8 cellular contexts compared by ENCODE assay signal in the genomic region with DNA sequence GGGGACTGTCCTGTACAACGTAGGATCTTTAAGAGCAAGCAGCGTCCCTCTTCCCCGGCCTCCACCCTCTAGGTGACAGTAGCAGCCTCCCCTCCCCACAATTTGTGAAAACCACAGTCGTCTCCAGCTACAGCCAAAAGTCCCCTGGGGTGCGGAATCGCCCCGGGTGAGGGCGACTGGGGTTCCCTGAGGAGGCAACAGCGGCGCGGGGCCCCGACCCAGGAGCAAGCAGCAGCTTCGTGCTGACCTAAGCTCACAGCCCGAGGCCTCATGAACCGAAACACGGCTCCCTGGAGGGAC. TPM values are rescaled to one million over a fixed set of nuclear protein-coding genes. Genes with fewer than 3 reads are reported as not detected.
DNase-seq lines count a peak whose midpoint lies in the region; ATAC-seq and TF ChIP-seq lines count a peak whose summit lies in the region.

No MANE protein-coding gene starts in this region.

- H3K4me1 ChIP-seq in OCI-LY1 (ENCODE audit: insufficient read depth, low read length, severe bottlenecking) = peaks cover 9% of the 10 kb centered on the region
- no peaks in the 10 kb centered on the region for H3K4me1 ChIP-seq in endodermal cell (ENCODE audit: control insufficient read depth, insufficient read depth, low read length)
- H3K4me1 ChIP-seq in neuronal stem cell (ENCODE audit: control insufficient read depth in 2 of 2, insufficient read depth in 1 of 2, low read depth in 1 of 2, low read length in 2 of 2) = peaks cover 0 to 2% of the 10 kb centered on the region in 2 donors

- H3K27me3 ChIP-seq in OCI-LY1 (ENCODE audit: insufficient read depth, low read length) (no peaks in the 10 kb centered on the region), endodermal cell (ENCODE audit: control insufficient read depth, insufficient read depth, low read length, poor library complexity, severe bottlenecking) (no peaks in the 10 kb centered on the region), neuronal stem cell (ENCODE audit: control insufficient read depth in 3 of 3, insufficient read depth in 3 of 3, low read depth in 1 of 3, low read length in 3 of 3) (no peaks in the 10 kb centered on the region)

- peak overlapping the region; percentile 23 for H3K4ac ChIP-seq in neuronal stem cell (ENCODE audit: low read length)

- peak overlapping the region; percentile 94 for H2BK5ac ChIP-seq in neuronal stem cell (ENCODE audit: low read length)

- H3K4me3 ChIP-seq in OCI-LY1 (ENCODE audit: low read depth, low read length, poor library complexity, severe bottlenecking) (peak overlapping the region; percentile 75), endodermal cell (ENCODE audit: low read length) (peak overlapping the region; percentile 77), neuronal stem cell (ENCODE audit: low read length in 2 of 2) (peak overlapping the region; percentile 74 to 94)

- peak; percentile 47 for DNase-seq in GM10266 (ENCODE audit: extremely low spot score)
- DNase-seq in endodermal cell = no peak
- no peak for DNase-seq in neuronal stem cell (ENCODE audit: low spot score)
- DNase-seq in ecto neural progenitor cell (ENCODE audit: low spot score) = no peak

- H3K36me3 ChIP-seq in OCI-LY1 (ENCODE audit: insufficient read depth, low read length) (peaks cover 4% of the 10 kb centered on the region; the same call in 1 of the 2 replicates), endodermal cell (ENCODE audit: control insufficient read depth, insufficient read depth, low read length) (peaks cover 3% of the 10 kb centered on the region), neuronal stem cell (replicated peaks in 1 of 2; ENCODE audit: control insufficient read depth in 2 of 2, insufficient read depth in 2 of 2, low read length in 2 of 2) (peaks cover 9 to 27% of the 10 kb centered on the region in 2 donors)

- H3K14ac ChIP-seq in neuronal stem cell (ENCODE audit: low read length) = peak overlapping the region; percentile 63

- no peaks in the 10 kb centered on the region for H3K9me2 ChIP-seq in OCI-LY1 (ENCODE audit: low read depth, low read length)

- no peak overlapping the region for H4K8ac ChIP-seq in neuronal stem cell (ENCODE audit: low read depth, low read length)

- H2BK120ac ChIP-seq in neuronal stem cell (ENCODE audit: low read depth, low read length) = no peak overlapping the region

- no peaks in the 10 kb centered on the region for H3K79me2 ChIP-seq in OCI-LY1 (ENCODE audit: insufficient read depth, low read length)

- H3K4me3 Mint-ChIP-seq in endodermal cell = peak overlapping the region; percentile 62

- H3K9me3 ChIP-seq in OCI-LY1 (ENCODE audit: low read length) = no peaks in the 10 kb centered on the region
- peaks cover 52% of the 10 kb centered on the region for H3K9me3 ChIP-seq in endodermal cell (ENCODE audit: control insufficient read depth, low read length)
- peaks cover 5 to 6% of the 10 kb centered on the region in 2 donors for H3K9me3 ChIP-seq in neuronal stem cell (replicated peaks in 1 of 2; ENCODE audit: control insufficient read depth in 2 of 2, insufficient read depth in 1 of 2, low read depth in 1 of 2, low read length in 2 of 2)

- ATAC-seq in GM21786 (IDR thresholded peaks at IDR 0.05; ENCODE audit: unreplicated experiment) (peak; percentile 5), HG03097 (IDR thresholded peaks at IDR 0.05; ENCODE audit: low FRiP score, unreplicated experiment) (no peak), GM21825 (IDR thresholded peaks at IDR 0.05; ENCODE audit: unreplicated experiment) (no peak)

- H3K27me3 Mint-ChIP-seq in endodermal cell (ENCODE audit: insufficient read depth) = peaks cover 1% of the 10 kb centered on the region

- WGBS in endodermal cell (ENCODE audit: insufficient coverage in 1 of 2, insufficient read length in 1 of 2), 2 experiments = 50 to 68% methylated on average over 6 to 16 of the region's 16 CpGs
- no CpG with 5 or more reads among the region's 16 CpGs for WGBS in neuronal stem cell (ENCODE audit: extremely low coverage in 2 of 2, insufficient read length in 2 of 2, insufficient replicate concordance in 1 of 2), 2 donors

- peaks cover 27% of the 10 kb centered on the region for H3K36me3 Mint-ChIP-seq in endodermal cell (ENCODE audit: low read depth)

- peak overlapping the region; percentile 80 for H3K23ac ChIP-seq in neuronal stem cell (ENCODE audit: low read depth, low read length, poor library complexity)

- H2AFZ ChIP-seq in OCI-LY1 (ENCODE audit: low read length) (no peak overlapping the region), neuronal stem cell (ENCODE audit: low read length) (peak overlapping the region; percentile 99)

- H3K9ac ChIP-seq in OCI-LY1 (ENCODE audit: low read length) (peak overlapping the region; percentile 76), endodermal cell (ENCODE audit: extremely low read depth, low read length, poor library complexity, severe bottlenecking) (peak overlapping the region; percentile 25), neuronal stem cell (ENCODE audit: low read depth, low read length, poor library complexity) (peak overlapping the region; percentile 95)

- H3K4me2 ChIP-seq in OCI-LY1 (ENCODE audit: low read length) = peak overlapping the region; percentile 83
- H3K4me2 ChIP-seq in neuronal stem cell (ENCODE audit: insufficient read depth, low read length, poor library complexity, severe bottlenecking) = peak overlapping the region; percentile 95

- peaks cover 80% of the 10 kb centered on the region for H3K9me3 Mint-ChIP-seq in endodermal cell

- H3K79me1 ChIP-seq in neuronal stem cell (ENCODE audit: low read depth, low read length) = peaks cover 5% of the 10 kb centered on the region

- no peak overlapping the region for H4K91ac ChIP-seq in neuronal stem cell (ENCODE audit: low read depth, low read length, poor library complexity)

- no peaks in the 10 kb centered on the region for H3K4me1 Mint-ChIP-seq in endodermal cell

- no peak overlapping the region for H2BK12ac ChIP-seq in neuronal stem cell (ENCODE audit: low read length)

- TF ChIP-seq CTCF in GM10266 (IDR thresholded peaks at IDR 0.05; ENCODE audit: control insufficient read depth, insufficient read depth, low read depth, missing control alignments) (no peak), OCI-LY1 (IDR thresholded peaks at IDR 0.05; ENCODE audit: low read length) (no peak), endodermal cell (conservative IDR thresholded peaks at IDR 0.05) (no peak)

- no peaks in the 10 kb centered on the region for H4K20me1 ChIP-seq in OCI-LY1 (ENCODE audit: insufficient read depth, low read length)

- no peak overlapping the region for H3K27ac Mint-ChIP-seq in endodermal cell

- peak overlapping the region; percentile 93 for H3K18ac ChIP-seq in neuronal stem cell (ENCODE audit: low read length)

- H2AK5ac ChIP-seq in neuronal stem cell (ENCODE audit: low read depth, low read length) = peak overlapping the region; percentile 93

- H3F3A ChIP-seq in OCI-LY1 (ENCODE audit: insufficient read depth, low read length) = no peaks in the 10 kb centered on the region

- peak overlapping the region; percentile 37 for H2BK15ac ChIP-seq in neuronal stem cell (ENCODE audit: low read length)

- H3K27ac ChIP-seq in OCI-LY1 (ENCODE audit: low read depth, low read length, poor library complexity, severe bottlenecking) = peak overlapping the region; percentile 25
- H3K27ac ChIP-seq in endodermal cell (ENCODE audit: low read depth, low read length) = no peak overlapping the region
- no peak overlapping the region for H3K27ac ChIP-seq in neuronal stem cell (replicated peaks; ENCODE audit: low read length)

RNA-seq across cellular contexts. Expression of gene ZNF558, which starts 0.3 kb away (rescaled TPM):
- total RNA-seq in endodermal cell = 10 to 100 TPM in 1 of 2 donors, 1 to 10 TPM in 1; 8.1 to 18.9 TPM
- polyA plus RNA-seq in endodermal cell (2013, experiment 1 of 2) = 23.9 TPM
- polyA plus RNA-seq in endodermal cell (2013, experiment 2 of 2) = 19.5 TPM
- 20.1 TPM for polyA plus RNA-seq in neuronal stem cell (2013, experiment 1 of 2)
- polyA plus RNA-seq in neuronal stem cell (2013, experiment 2 of 2) = 21.0 TPM

RNA-seq across cellular contexts. Expression of gene MBD3L1, which starts 0.4 kb away (rescaled TPM):
- not detected for total RNA-seq in endodermal cell
- polyA plus RNA-seq in endodermal cell (2013, experiment 1 of 2) = not detected
- not detected for polyA plus RNA-seq in endodermal cell (2013, experiment 2 of 2)
- not detected for polyA plus RNA-seq in neuronal stem cell (2013, experiment 1 of 2)
- not detected for polyA plus RNA-seq in neuronal stem cell (2013, experiment 2 of 2)

Comparison
In these comparisons a context has a peak if more than half of its experiments do, and no peak if none do; other contexts are left out.
1. H3K9ac ChIP-seq: peak in every context shown above with its lines; median percentile 95 in neuronal stem cell; 76 in OCI-LY1; 25 in endodermal cell.